Comparison of ENCODE assay signal across 9 cellular contexts in the genomic region with DNA sequence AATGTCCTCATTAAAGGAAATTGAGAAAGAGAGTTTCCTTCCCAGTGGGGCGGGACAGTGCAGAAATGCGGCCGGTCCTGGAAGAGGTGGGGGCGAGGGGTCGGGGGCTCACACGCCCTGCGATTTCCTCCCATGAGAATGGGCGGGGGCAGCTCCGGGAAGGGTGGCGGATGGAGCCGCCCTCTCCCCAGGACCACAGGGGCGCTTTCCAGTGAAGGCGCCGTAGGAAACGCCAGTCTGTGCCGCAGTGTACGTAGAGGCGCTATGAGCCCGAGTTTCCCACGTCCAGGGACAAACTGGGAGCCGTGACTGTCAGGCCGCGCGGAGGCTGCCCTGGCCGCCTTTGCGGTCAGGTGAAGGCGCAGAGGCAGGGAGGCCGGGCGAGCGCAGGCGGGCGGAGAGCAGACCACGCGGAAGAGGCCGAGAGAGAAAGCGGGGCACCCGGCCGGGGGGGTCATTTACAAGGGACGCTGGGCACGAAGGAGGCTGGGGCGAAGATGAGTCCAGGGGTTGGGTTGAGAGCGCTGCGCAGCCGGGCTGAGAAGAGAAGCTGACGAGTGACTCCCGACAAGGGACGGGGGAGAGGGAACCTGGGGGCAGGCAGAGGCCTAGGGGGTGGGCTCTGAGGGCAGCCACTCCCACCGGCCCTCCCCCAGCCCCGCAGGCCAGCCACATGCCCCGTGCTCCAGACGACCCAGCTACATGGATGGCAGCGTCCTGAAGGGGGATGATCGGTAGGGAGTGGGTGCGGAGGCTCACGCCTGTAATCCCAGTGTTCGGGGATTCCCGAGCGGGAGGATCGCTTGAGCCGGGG. TPM values are rescaled to one million over a fixed set of nuclear protein-coding genes. Genes with fewer than 3 reads are reported as not detected.
A peak's percentile ranks its signal among the peaks of the same experiment; 100 is the strongest.
DNase-seq lines count a peak whose midpoint lies in the region; ATAC-seq and TF ChIP-seq lines count a peak whose summit lies in the region.
"Had no signal": no experiment of that assay in that cellular context is flagged by ENCODE, and none has a peak within 500 bp of the region (broad histone marks: within the 10 kb centered on the region; RNA-seq: fewer than 3 reads in every experiment).

No MANE protein-coding gene starts in this region.

- peaks cover 40% of the 10 kb centered on the region for H3K36me3 Mint-ChIP-seq in activated B cell treated with CpG ODN at 0.5 μM for 24 hours (ENCODE audit: low read depth)

- peaks cover 0 to 25% of the 10 kb centered on the region in 2 donors for H3K36me3 ChIP-seq in left lung
- H3K36me3 ChIP-seq: HAP-1 had no signal

- peak overlapping the region; percentile 68 for H3K4me3 ChIP-seq in AG09309 (ENCODE audit: control insufficient read depth, low read depth, low read length)
- peak overlapping the region; percentile 75 for H3K4me3 ChIP-seq in coronary artery
- H3K4me3 ChIP-seq in left lung = peak overlapping the region; percentile 44 to 53
- H3K4me3 ChIP-seq: HAP-1 had no signal

- H3K9me3 Mint-ChIP-seq in activated B cell treated with CpG ODN at 0.5 μM for 24 hours = no peaks in the 10 kb centered on the region

- peaks cover 0 to 3% of the 10 kb centered on the region in 2 donors for H3K27me3 ChIP-seq in left lung

- no peak for DNase-seq in AG09309 (ENCODE audit: low read depth)
- peak; percentile 62 for DNase-seq in activated B cell treated with CpG ODN at 0.5 μM for 24 hours
- DNase-seq in coronary artery (ENCODE audit: low spot score) = peak; percentile 80
- DNase-seq in left lung = peak; percentile 80 to 91
- DNase-seq in stimulated activated CD4-positive, alpha-beta T cell treated with anti-CD3 and anti-CD28 coated beads, Interleukin-4, amount 100 ng/mL, for 48 hours (ENCODE audit: low read depth in 2 of 2) = peak; percentile 34 to 41
- DNase-seq in NCI-H2196 treated with DMSO at 0.1 percent for 48 hours (lab: John Stamatoyannopoulos, UW; ENCODE audit: unreplicated experiment) = no peak

- peak overlapping the region; percentile 97 for H3K27ac Mint-ChIP-seq in activated B cell treated with CpG ODN at 0.5 μM for 24 hours

- intact Hi-C loops in activated B cell treated with CpG ODN at 0.5 μM for 24 hours (cut with micrococcal nuclease) = loop anchor here (1.0 to 2.0 kb wide), 2 partner anchors 14 to 46 kb away; no protein-coding TSS in a partner anchor
- intact Hi-C loops in left lung (cut with DNase I) = no loop called here

- H3K27ac ChIP-seq in coronary artery = peak overlapping the region; percentile 76 to 84
- peak overlapping the region; percentile 87 to 97 for H3K27ac ChIP-seq in left lung

- H3K4me1 ChIP-seq in left lung = peaks cover 11 to 74% of the 10 kb centered on the region in 2 donors
- H3K4me1 ChIP-seq: HAP-1 had no signal

- CTCF ChIA-PET in activated B cell treated with CpG ODN at 0.5 μM for 24 hours (lab: Charles Lee) = interaction anchor here (1.0 to 3.2 kb wide), 2 partner anchors 15 to 46 kb away, joined by 4 to 13 read pairs; no protein-coding TSS in a partner anchor

- TF ChIP-seq POLR2A in GM18951 (IDR thresholded peaks at IDR 0.05; ENCODE audit: extremely low read depth, insufficient read depth, insufficient read length) = peak; percentile 86

- ATAC-seq in HG03280 (IDR thresholded peaks at IDR 0.05; ENCODE audit: unreplicated experiment) (peak; percentile 55), activated B cell treated with CpG ODN at 0.5 μM for 24 hours (ENCODE audit: low read depth) (peak; percentile 76), left lung (peak; percentile 81)

- POLR2A ChIA-PET in activated B cell treated with CpG ODN at 0.5 μM for 24 hours (lab: Charles Lee) = interaction anchor here (0.8 to 5.3 kb wide), 6 partner anchors 43 to 308 kb away, joined by 3 to 92 read pairs (median 4); a partner anchor contains a TSS

- H3K4me3 Mint-ChIP-seq in activated B cell treated with CpG ODN at 0.5 μM for 24 hours = peak overlapping the region; percentile 95

- no peak for TF ChIP-seq CTCF in AG09309 (IDR thresholded peaks at IDR 0.05; ENCODE audit: control insufficient read depth, insufficient read depth, low read depth, low read length, missing control alignments)
- no peak for TF ChIP-seq CTCF in activated B cell treated with CpG ODN at 0.5 μM for 24 hours (IDR thresholded peaks at IDR 0.05)
- no peak for TF ChIP-seq CTCF in coronary artery (IDR thresholded peaks at IDR 0.05)
- no peak for TF ChIP-seq CTCF in left lung (IDR thresholded peaks at IDR 0.05)

- H3K4me1 Mint-ChIP-seq in activated B cell treated with CpG ODN at 0.5 μM for 24 hours = peaks cover 64% of the 10 kb centered on the region

- H3K9me3 ChIP-seq in left lung = no peaks in the 10 kb centered on the region
- H3K9me3 ChIP-seq: HAP-1 had no signal

- in situ Hi-C loops in GM18951 (cut with MboI; ENCODE audit: low sequenced_read_pairs, unreplicated experiment) = no loop called here

- H3K27me3 Mint-ChIP-seq in activated B cell treated with CpG ODN at 0.5 μM for 24 hours = no peaks in the 10 kb centered on the region

RNA-seq across cellular contexts. Expression of a gene that starts 45.0 kb away (rescaled TPM):
- total RNA-seq in activated B cell treated with CpG ODN at 0.5 μM for 24 hours (153 and 181 TPM in 2 replicates), left lung (100 to 1,000 TPM in 1 of 2 donors, 10 to 100 TPM in 1; 52.3 to 145 TPM)

Comparison
In these comparisons a context has a peak if more than half of its experiments do, and no peak if none do; other contexts are left out.
1. DNase-seq: peak in activated B cell treated with CpG ODN at 0.5 μM for 24 hours (single experiment), coronary artery (single experiment), left lung (2 of 2) and stimulated activated CD4-positive, alpha-beta T cell treated with anti-CD3 and anti-CD28 coated beads, Interleukin-4, amount 100 ng/mL, for 48 hours (2 of 2); none in AG09309 (single experiment) and NCI-H2196 treated with DMSO at 0.1 percent for 48 hours (single experiment).
2. Peak in every context shown above with its lines, with median percentiles within 50 percentile points of each other: H3K4me3 ChIP-seq and ATAC-seq.